In genomic region chr2:111898703-111899514, GRCh38 we compare ENCODE assay signal across 1 cellular context.
TF ChIP-seq lines count a peak whose summit lies in the region.

No MANE protein-coding gene starts in this region.

TF ChIP-seq in HEK293, 187 proteins besides CTCF, POLR2A, EP300 and RAD21 (continued from another document and continues in another):
- TF ChIP-seq PRDM2 (tag by site-specific recombination; IDR thresholded peaks at IDR 0.05; ENCODE audit: borderline replicate concordance) = no peak
- TF ChIP-seq ZXDB (tag by site-specific recombination; IDR thresholded peaks at IDR 0.05) = peak; percentile 52
- TF ChIP-seq ZNF514 (tag by site-specific recombination; IDR thresholded peaks at IDR 0.05) = no peak
- peak; percentile 67 for TF ChIP-seq ZNF335 (tag by site-specific recombination; conservative IDR thresholded peaks at IDR 0.05)
- no peak for TF ChIP-seq ZNF645 (tag by site-specific recombination; IDR thresholded peaks at IDR 0.05)
- no peak for TF ChIP-seq ZSCAN16 (tag by site-specific recombination; IDR thresholded peaks at IDR 0.05)
- peak; percentile 49; the same call in 1 of the 2 replicates for TF ChIP-seq KLF1 (tag by site-specific recombination; IDR thresholded peaks at IDR 0.05)
- peak; percentile 82 for TF ChIP-seq GLIS2 (tag by site-specific recombination; IDR thresholded peaks at IDR 0.05)
- TF ChIP-seq ZNF530 (tag by site-specific recombination; IDR thresholded peaks at IDR 0.05; ENCODE audit: low read depth) = no peak
- no peak for TF ChIP-seq ZNF121 (tag by site-specific recombination; IDR thresholded peaks at IDR 0.05)
- TF ChIP-seq PRDM4 (tag by site-specific recombination; IDR thresholded peaks at IDR 0.05) = no peak
- TF ChIP-seq SP3 (tag by site-specific recombination; IDR thresholded peaks at IDR 0.05) = no peak; the same call in 1 of the 2 replicates
- TF ChIP-seq ZNF558 (tag by site-specific recombination; IDR thresholded peaks at IDR 0.05) = no peak
- no peak for TF ChIP-seq ZNF561 (tag by site-specific recombination; IDR thresholded peaks at IDR 0.05; ENCODE audit: borderline replicate concordance)
- no peak for TF ChIP-seq ZNF513 (tag by site-specific recombination; IDR thresholded peaks at IDR 0.05)
- no peak for TF ChIP-seq ZNF501 (tag by site-specific recombination; IDR thresholded peaks at IDR 0.05)
- TF ChIP-seq ZNF398 (tag by site-specific recombination; IDR thresholded peaks at IDR 0.05) = peak; percentile 73
- no peak for TF ChIP-seq ZNF202 (tag by site-specific recombination; IDR thresholded peaks at IDR 0.05; ENCODE audit: borderline replicate concordance)
- TF ChIP-seq ZNF777 (tag by site-specific recombination; IDR thresholded peaks at IDR 0.05; ENCODE audit: borderline replicate concordance) = peak; percentile 65; the same call in 1 of the 2 replicates
- peak; percentile 77 for TF ChIP-seq ZBTB8A (tag by site-specific recombination; IDR thresholded peaks at IDR 0.05)
- TF ChIP-seq ZBTB6 (tag by site-specific recombination; IDR thresholded peaks at IDR 0.05) = no peak
- 0 out of 2 replicates have a peak, but pooled peaks have one; percentile 11 for TF ChIP-seq ZNF394 (tag by site-specific recombination; IDR thresholded peaks at IDR 0.05; ENCODE audit: borderline replicate concordance)
- TF ChIP-seq PRDM6 (tag by site-specific recombination; IDR thresholded peaks at IDR 0.05) = no peak
- TF ChIP-seq KLF7 (tag by site-specific recombination; IDR thresholded peaks at IDR 0.05; ENCODE audit: borderline replicate concordance) = no peak
- no peak; the same call in 1 of the 2 replicates for TF ChIP-seq ZNF10 (tag by site-specific recombination; IDR thresholded peaks at IDR 0.05)
- 0 out of 2 replicates have a peak, but pooled peaks have one; percentile 29 for TF ChIP-seq ZNF391 (tag by site-specific recombination; IDR thresholded peaks at IDR 0.05; ENCODE audit: borderline replicate concordance, low read depth)
- no peak for TF ChIP-seq ZNF664 (tag by site-specific recombination; IDR thresholded peaks at IDR 0.05)
- no peak for TF ChIP-seq YY2 (tag by site-specific recombination; IDR thresholded peaks at IDR 0.05)
- no peak for TF ChIP-seq ZNF621 (tag by site-specific recombination; IDR thresholded peaks at IDR 0.05)
- TF ChIP-seq ZNF280D (tag by site-specific recombination; IDR thresholded peaks at IDR 0.05) = no peak
- TF ChIP-seq TRIM28 (IDR thresholded peaks at IDR 0.05; ENCODE audit: borderline replicate concordance, low read length) = no peak
- TF ChIP-seq ZNF175 (tag by site-specific recombination; IDR thresholded peaks at IDR 0.05) = no peak
- TF ChIP-seq TSHZ1 (tag by site-specific recombination; IDR thresholded peaks at IDR 0.05; ENCODE audit: borderline replicate concordance) = no peak
